In genomic region chr9:134591573-134591981, GRCh38 we compare ENCODE assay signal across 14 cellular contexts. TPM values are rescaled to one million over a fixed set of nuclear protein-coding genes. Genes with fewer than 3 reads are reported as not detected.
A peak's percentile ranks its signal among the peaks of the same experiment; 100 is the strongest.
DNase-seq lines count a peak whose midpoint lies in the region; ATAC-seq and TF ChIP-seq lines count a peak whose summit lies in the region.
"Had no signal": no experiment of that assay in that cellular context is flagged by ENCODE, and none has a peak within 500 bp of the region (broad histone marks: within the 10 kb centered on the region; RNA-seq: fewer than 3 reads in every experiment).

No MANE protein-coding gene starts in this region.

- TF ChIP-seq POLR2A in erythroblast (IDR thresholded peaks at IDR 0.05; ENCODE audit: low read length): no peak

- WGBS in neuronal stem cell (ENCODE audit: extremely low coverage in 2 of 2, insufficient read length in 2 of 2, insufficient replicate concordance in 1 of 2), 2 donors: no CpG with 5 or more reads among the region's 5 CpGs

- H3K4me3 Mint-ChIP-seq in GM23338: no peak overlapping the region
- H3K4me3 Mint-ChIP-seq: activated CD4-positive, alpha-beta memory T cell treated with anti-CD3 and anti-CD28 coated beads, Interleukin-2, amount 10 ng/mL, durations not matched to agents 7 days and 5 days; activated naive CD4-positive, alpha-beta T cell treated with anti-CD3 and anti-CD28 coated beads for 36 hours had no signal

- no peak overlapping the region for H3K27ac Mint-ChIP-seq in GM23338
- H3K27ac Mint-ChIP-seq: activated CD4-positive, alpha-beta memory T cell treated with anti-CD3 and anti-CD28 coated beads, Interleukin-2, amount 10 ng/mL, durations not matched to agents 7 days and 5 days; activated naive CD4-positive, alpha-beta T cell treated with anti-CD3 and anti-CD28 coated beads for 36 hours had no signal

- H4K91ac ChIP-seq in neuronal stem cell (ENCODE audit: low read depth, low read length, poor library complexity): no peak overlapping the region

- peaks cover 19% of the 10 kb centered on the region for H3K27me3 Mint-ChIP-seq in GM23338 (ENCODE audit: insufficient read depth, low read depth, poor library complexity)
- H3K27me3 Mint-ChIP-seq: activated CD4-positive, alpha-beta memory T cell treated with anti-CD3 and anti-CD28 coated beads, Interleukin-2, amount 10 ng/mL, durations not matched to agents 7 days and 5 days had no signal

- H3K4ac ChIP-seq in neuronal stem cell (ENCODE audit: low read length): no peak overlapping the region

- H3K9me2 ChIP-seq in GM23338 (ENCODE audit: insufficient read depth): no peaks in the 10 kb centered on the region

- no peaks in the 10 kb centered on the region for H3K9me3 ChIP-seq in neuronal stem cell (replicated peaks in 1 of 2; ENCODE audit: control insufficient read depth in 2 of 2, insufficient read depth in 1 of 2, low read depth in 1 of 2, low read length in 2 of 2)
- peaks cover 4% of the 10 kb centered on the region; the same call in 1 of the 2 replicates for H3K9me3 ChIP-seq in SJCRH30 (replicated peaks)
- H3K9me3 ChIP-seq: right lobe of liver had no signal

- H3K79me1 ChIP-seq in neuronal stem cell (ENCODE audit: low read depth, low read length): peaks cover 2% of the 10 kb centered on the region

- H2BK12ac ChIP-seq in neuronal stem cell (ENCODE audit: low read length): no peak overlapping the region

- H3K4me1 Mint-ChIP-seq in GM23338: peaks cover 4% of the 10 kb centered on the region
- H3K4me1 Mint-ChIP-seq: activated CD4-positive, alpha-beta memory T cell treated with anti-CD3 and anti-CD28 coated beads, Interleukin-2, amount 10 ng/mL, durations not matched to agents 7 days and 5 days had no signal

- no peak overlapping the region for H2AK5ac ChIP-seq in neuronal stem cell (ENCODE audit: low read depth, low read length)

- peak; percentile 92 for DNase-seq in AG10803 (ENCODE audit: low read depth)
- DNase-seq in NCI-H2171 treated with DMSO at 0.1 percent for 48 hours (lab: John Stamatoyannopoulos, UW): peak; percentile 99
- peak; percentile 76 for DNase-seq in fibroblast of mammary gland (ENCODE audit: low read depth)
- DNase-seq in neuronal stem cell (ENCODE audit: low spot score): no peak
- no peak for DNase-seq in NCI-H1048 (lab: John Stamatoyannopoulos, UW)
- no peak for DNase-seq in SJCRH30
- DNase-seq in GM23338 (ENCODE audit: low spot score): no peak
- DNase-seq in erythroblast (lab: John Stamatoyannopoulos, UW): no peak
- DNase-seq: activated CD4-positive, alpha-beta memory T cell treated with anti-CD3 and anti-CD28 coated beads, Interleukin-2, amount 10 ng/mL, durations not matched to agents 7 days and 5 days; activated naive CD4-positive, alpha-beta T cell treated with anti-CD3 and anti-CD28 coated beads for 36 hours; hypothalamus; NCI-H1694 treated with DMSO at 0.1 percent for 48 hours had no signal

- H3K9ac ChIP-seq in neuronal stem cell (ENCODE audit: low read depth, low read length, poor library complexity): no peak overlapping the region

- peak overlapping the region; percentile 52 for H3K18ac ChIP-seq in neuronal stem cell (ENCODE audit: low read length)

- no peak overlapping the region for H3K4me2 ChIP-seq in neuronal stem cell (ENCODE audit: insufficient read depth, low read length, poor library complexity, severe bottlenecking)
- no peak overlapping the region for H3K4me2 ChIP-seq in GM23338

- no peaks in the 10 kb centered on the region for H3F3A ChIP-seq in GM23338 (replicated peaks; ENCODE audit: low read depth)

- H2BK5ac ChIP-seq in neuronal stem cell (ENCODE audit: low read length): no peak overlapping the region

- H2AFZ ChIP-seq in neuronal stem cell (ENCODE audit: low read length): no peak overlapping the region
- H2AFZ ChIP-seq in GM23338: no peak overlapping the region; the same call in 1 of the 2 replicates

- no peak overlapping the region for H4K8ac ChIP-seq in neuronal stem cell (ENCODE audit: low read depth, low read length)

- no peaks in the 10 kb centered on the region; the same call in 2 of the 3 replicates for H3K36me3 Mint-ChIP-seq in GM23338 (ENCODE audit: low read depth)

- H4K20me1 ChIP-seq in GM23338 (replicated peaks; ENCODE audit: insufficient read depth): no peaks in the 10 kb centered on the region

- ATAC-seq in GM23338: no peak

- H3K27me3 ChIP-seq in neuronal stem cell (ENCODE audit: control insufficient read depth in 3 of 3, insufficient read depth in 3 of 3, low read depth in 1 of 3, low read length in 3 of 3) (no peaks in the 10 kb centered on the region), SJCRH30 (no peaks in the 10 kb centered on the region), GM23338 (ENCODE audit: insufficient read depth) (no peaks in the 10 kb centered on the region)
- H3K27me3 ChIP-seq: right lobe of liver had no signal

- H3K4me3 ChIP-seq in AG10803 (ENCODE audit: low read length) (peak overlapping the region; percentile 49), fibroblast of mammary gland (ENCODE audit: control insufficient read depth, low read depth, low read length) (no peak overlapping the region), neuronal stem cell (ENCODE audit: low read length in 2 of 2) (no peak overlapping the region), SJCRH30 (no peak overlapping the region), GM23338 (no peak overlapping the region)
- H3K4me3 ChIP-seq: right lobe of liver had no signal

- H3K27ac ChIP-seq in neuronal stem cell (replicated peaks; ENCODE audit: low read length) (no peak overlapping the region), SJCRH30 (no peak overlapping the region), GM23338 (ENCODE audit: low read depth) (no peak overlapping the region)
- H3K27ac ChIP-seq: C4-2B, right lobe of liver had no signal

- TF ChIP-seq CTCF in AG10803 (conservative IDR thresholded peaks at IDR 0.05; ENCODE audit: low read length): no peak
- TF ChIP-seq CTCF in fibroblast of mammary gland (conservative IDR thresholded peaks at IDR 0.05; ENCODE audit: control insufficient read depth, insufficient read depth, low read depth, low read length): no peak
- no peak for TF ChIP-seq CTCF in GM23338 (conservative IDR thresholded peaks at IDR 0.05; ENCODE audit: low read depth in 2 of 2)

- H3K9me3 Mint-ChIP-seq in GM23338: peaks cover 3% of the 10 kb centered on the region; the same call in 2 of the 3 replicates
- H3K9me3 Mint-ChIP-seq: activated CD4-positive, alpha-beta memory T cell treated with anti-CD3 and anti-CD28 coated beads, Interleukin-2, amount 10 ng/mL, durations not matched to agents 7 days and 5 days; activated naive CD4-positive, alpha-beta T cell treated with anti-CD3 and anti-CD28 coated beads for 36 hours had no signal

- H3K4me1 ChIP-seq in neuronal stem cell (ENCODE audit: control insufficient read depth in 2 of 2, insufficient read depth in 1 of 2, low read depth in 1 of 2, low read length in 2 of 2) (peaks cover 0 to 11% of the 10 kb centered on the region in 2 donors), SJCRH30 (peaks cover 16% of the 10 kb centered on the region), GM23338 (ENCODE audit: insufficient read depth) (no peaks in the 10 kb centered on the region)
- H3K4me1 ChIP-seq: right lobe of liver had no signal

- H3K14ac ChIP-seq in neuronal stem cell (ENCODE audit: low read length): peak overlapping the region; percentile 38

- H3K23ac ChIP-seq in neuronal stem cell (ENCODE audit: low read depth, low read length, poor library complexity): no peak overlapping the region

- no peak overlapping the region for H2BK120ac ChIP-seq in neuronal stem cell (ENCODE audit: low read depth, low read length)

- H3K79me2 ChIP-seq in GM23338 (replicated peaks; ENCODE audit: insufficient read depth): no peaks in the 10 kb centered on the region

- no peak overlapping the region for H2BK15ac ChIP-seq in neuronal stem cell (ENCODE audit: low read length)

- H3K36me3 ChIP-seq in neuronal stem cell (replicated peaks in 1 of 2; ENCODE audit: control insufficient read depth in 2 of 2, insufficient read depth in 2 of 2, low read length in 2 of 2) (no peaks in the 10 kb centered on the region), SJCRH30 (no peaks in the 10 kb centered on the region), GM23338 (ENCODE audit: insufficient read depth) (no peaks in the 10 kb centered on the region)
- H3K36me3 ChIP-seq: right lobe of liver had no signal

TF ChIP-seq in GM23338, 12 proteins besides CTCF, POLR2A, EP300 and RAD21 (continues in another document):
- TF ChIP-seq ETS1 (IDR thresholded peaks at IDR 0.05) (no peak), POLR2AphosphoS5 (IDR thresholded peaks at IDR 0.05; ENCODE audit: low read depth) (no peak), ZNF331 (CRISPR knock-in tag; IDR thresholded peaks at IDR 0.05; ENCODE audit: low read depth) (no peak), JUNB (IDR thresholded peaks at IDR 0.05; ENCODE audit: unreplicated experiment) (no peak)

RNA-seq across cellular contexts. Expression of gene COL5A1, which starts 50.0 kb away (rescaled TPM):
- 10.1 TPM for polyA plus RNA-seq in neuronal stem cell (2013, experiment 1 of 2)
- polyA plus RNA-seq in neuronal stem cell (2013, experiment 2 of 2): 10.2 TPM
- 30.9 and 32.1 TPM in 2 replicates for total RNA-seq in SJCRH30 (2014; rRNA removed; shearing (Covaris generic))
- 12.3 and 13.1 TPM in 2 replicates for total RNA-seq in GM23338 (2014; rRNA removed; shearing (Covaris generic))
- 2.5 and 3.3 TPM in 2 replicates for polyA plus RNA-seq in GM23338 (2016; fragmentation: Nextera tagmentation; extraction: Ambion mirVana)

Comparison
In these comparisons a context has a peak if more than half of its experiments do, and no peak if none do; other contexts are left out.
1. DNase-seq: peak in AG10803 (single experiment), NCI-H2171 treated with DMSO at 0.1 percent for 48 hours (single experiment) and fibroblast of mammary gland (single experiment); none in neuronal stem cell (single experiment), NCI-H1048 (single experiment), SJCRH30 (0 of 2), GM23338 (single experiment) and erythroblast (0 of 2).